In genomic region chr5:58455066-58455465, GRCh38 we compare ENCODE assay signal across 13 cellular contexts. TPM values are rescaled to one million over a fixed set of nuclear protein-coding genes. Genes with fewer than 3 reads are reported as not detected.
DNase-seq lines count a peak whose midpoint lies in the region; TF ChIP-seq lines count a peak whose summit lies in the region.
"Had no signal": no experiment of that assay in that cellular context is flagged by ENCODE, and none has a peak within 500 bp of the region (broad histone marks: within the 10 kb centered on the region; RNA-seq: fewer than 3 reads in every experiment).

No MANE protein-coding gene starts in this region.

- H3K27me3 ChIP-seq in ascending aorta (no peaks in the 10 kb centered on the region), A673 (replicated peaks; ENCODE audit: insufficient read depth, low read depth, low read length, poor library complexity) (peaks cover 24% of the 10 kb centered on the region)

- CTCF ChIA-PET in A673 (lab: Charles Lee) = no interaction called here

- H3K9me3 ChIP-seq in ascending aorta (no peaks in the 10 kb centered on the region), A673 (ENCODE audit: low read depth, low read length, poor library complexity, severe bottlenecking) (no peaks in the 10 kb centered on the region)

- H3K27ac Mint-ChIP-seq in immature natural killer cell = no peak overlapping the region
- H3K27ac Mint-ChIP-seq: activated naive CD8-positive, alpha-beta T cell; CD8-positive, alpha-beta memory T cell had no signal

- no TSS peak for BruUV-seq in A673 (replicated peaks; lab: Mats Ljungman, UMichigan)

- H3K36me3 ChIP-seq in ascending aorta = peaks cover 12 to 49% of the 10 kb centered on the region in 2 donors
- H3K36me3 ChIP-seq in A673 (ENCODE audit: insufficient read depth, low read length, poor library complexity, severe bottlenecking) = no peaks in the 10 kb centered on the region

- H3K4me3 ChIP-seq in ascending aorta (peak overlapping the region; percentile 22 to 83), fibroblast of pulmonary artery (replicated peaks; ENCODE audit: low read depth, low read length) (peak overlapping the region; percentile 74), A673 (ENCODE audit: low read depth, low read length, poor library complexity, severe bottlenecking) (no peak overlapping the region)

- peaks cover 11 to 17% (median 13%) of the 10 kb centered on the region in 3 donors for H3K27me3 Mint-ChIP-seq in immature natural killer cell (ENCODE audit: low read depth in 3 of 3)

- H3K27ac ChIP-seq in ascending aorta = peak overlapping the region; percentile 28 to 32
- H3K27ac ChIP-seq in A673 (ENCODE audit: low read depth, low read length, poor library complexity, severe bottlenecking) = no peak overlapping the region

- POLR2A ChIA-PET in A673 (lab: Charles Lee; ENCODE audit: low non-redundant PET) = no interaction called here

- H3K9me3 Mint-ChIP-seq in immature natural killer cell = no peaks in the 10 kb centered on the region

- peak; percentile 9 for DNase-seq in GM03348 (ENCODE audit: low spot score)
- no peak for DNase-seq in ascending aorta (ENCODE audit: low spot score in 2 of 2)
- peak; percentile 37 for DNase-seq in fibroblast of pulmonary artery (ENCODE audit: low read depth)
- peak; percentile 3 for DNase-seq in renal cortical epithelial cell (ENCODE audit: low read depth)
- no peak for DNase-seq in immature natural killer cell
- no peak for DNase-seq in NOMO-1 treated with DMSO at 0.1 percent for 48 hours (lab: John Stamatoyannopoulos, UW; ENCODE audit: unreplicated experiment)
- DNase-seq in activated CD4-positive, CD25-positive, alpha-beta regulatory T cell treated with anti-CD3 and anti-CD28 coated beads, Interleukin-2, amount 50 U/mL, for 72 hours = no peak
- DNase-seq in A673 (ENCODE audit: low spot score) = no peak
- DNase-seq: CD8-positive, alpha-beta memory T cell; NCI-H1436; NCI-H524 had no signal

- peaks cover 0 to 11% (median 8%) of the 10 kb centered on the region in 3 donors for H3K36me3 Mint-ChIP-seq in immature natural killer cell

- TF ChIP-seq CTCF in ascending aorta (IDR thresholded peaks at IDR 0.05) (no peak), fibroblast of pulmonary artery (IDR thresholded peaks at IDR 0.05; ENCODE audit: low read length, missing control alignments) (no peak), A673 (conservative IDR thresholded peaks at IDR 0.05; ENCODE audit: low read depth, low read length) (no peak)

- peaks cover 10 to 16% of the 10 kb centered on the region in 2 donors for H3K4me1 Mint-ChIP-seq in immature natural killer cell

- intact Hi-C loops in ascending aorta (cut with DNase I) (loop anchor here (5.0 to 10.0 kb wide), 4 partner anchors 50 to 472 kb away; no protein-coding TSS in a partner anchor), A673 (cut with micrococcal nuclease; ENCODE audit: unreplicated experiment) (no loop called here)

- H3K4me1 ChIP-seq in ascending aorta = peaks cover 0 to 23% of the 10 kb centered on the region in 2 donors
- no peaks in the 10 kb centered on the region for H3K4me1 ChIP-seq in A673 (ENCODE audit: insufficient read depth, low read length, poor library complexity, severe bottlenecking)

- H3K4me3 Mint-ChIP-seq in immature natural killer cell = no peak overlapping the region
- H3K4me3 Mint-ChIP-seq: activated naive CD8-positive, alpha-beta T cell; CD8-positive, alpha-beta memory T cell had no signal

RNA-seq across cellular contexts. Expression of gene PLK2, which starts 4.8 kb away (rescaled TPM):
- total RNA-seq in ascending aorta = 69.1 TPM
- total RNA-seq in renal cortical epithelial cell = 830 and 1,372 TPM in 2 replicates
- 1 to 10 TPM; 4.0 to 6.4 (median 5.0) TPM for polyA plus RNA-seq in immature natural killer cell
- 4.2 TPM in 2 replicates for total RNA-seq in A673 (2021)

RNA-seq across cellular contexts. Expression of gene GAPT, which starts 36.2 kb away (rescaled TPM):
- total RNA-seq in ascending aorta (not detected), renal cortical epithelial cell (not detected in 2 replicates), A673 (2021) (not detected in 2 replicates)
- polyA plus RNA-seq in immature natural killer cell = 1 to 10 TPM; 1.0 to 5.7 (median 2.9) TPM
- total RNA-seq: pulmonary artery endothelial cell had no signal

Comparison
In these comparisons a context has a peak if more than half of its experiments do, and no peak if none do; other contexts are left out.
1. DNase-seq: peak in GM03348 (single experiment), fibroblast of pulmonary artery (single experiment) and renal cortical epithelial cell (single experiment); none in ascending aorta (0 of 2), immature natural killer cell (0 of 3), NOMO-1 treated with DMSO at 0.1 percent for 48 hours (single experiment), activated CD4-positive, CD25-positive, alpha-beta regulatory T cell treated with anti-CD3 and anti-CD28 coated beads, Interleukin-2, amount 50 U/mL, for 72 hours (single experiment) and A673 (single experiment).
2. RNA of gene PLK2, which starts 4.8 kb away (total RNA-seq): 830 to 1,372 TPM in renal cortical epithelial cell and 69.1 TPM in ascending aorta (single experiment); 4.2 TPM in A673; every median in the first group is over 10 times any median in the second.